8 cellular contexts compared by ENCODE assay signal in genomic region chr17:81685108-81685507, GRCh38. TPM values are rescaled to one million over a fixed set of nuclear protein-coding genes. Genes with fewer than 3 reads are reported as not detected.
DNase-seq lines count a peak whose midpoint lies in the region; ATAC-seq and TF ChIP-seq lines count a peak whose summit lies in the region.

No MANE protein-coding gene starts in this region.

- peaks cover 35% of the 10 kb centered on the region for H3K4me1 Mint-ChIP-seq in CD8-positive, alpha-beta T cell (ENCODE audit: low read depth)
- H3K4me1 Mint-ChIP-seq in activated naive CD8-positive, alpha-beta T cell treated with anti-CD3 and anti-CD28 coated beads, Interleukin-2, amount 50 U/mL, for 24 hours, result peaks cover 43% of the 10 kb centered on the region

- H3K4me3 ChIP-seq in CD8-positive, alpha-beta T cell (ENCODE audit: low read depth, low read length), result peak overlapping the region; percentile 89
- peak overlapping the region; percentile 83 for H3K4me3 ChIP-seq in MG63
- H3K4me3 ChIP-seq in right lobe of liver, result peak overlapping the region; percentile 93 to 98 (median 96)
- peak overlapping the region; percentile 70 for H3K4me3 ChIP-seq in suprapubic skin

- no peak for TF ChIP-seq EP300 in suprapubic skin (IDR thresholded peaks at IDR 0.05)

- H3K9me3 ChIP-seq in CD8-positive, alpha-beta T cell (ENCODE audit: low read length), result no peaks in the 10 kb centered on the region
- H3K9me3 ChIP-seq in MG63 (no peaks in the 10 kb centered on the region), right lobe of liver (no peaks in the 10 kb centered on the region), suprapubic skin (no peaks in the 10 kb centered on the region)

- intact Hi-C loops in CD8-positive, alpha-beta T cell (cut with DNase I, micrococcal nuclease), result no loop called here
- intact Hi-C loops in right lobe of liver (cut with DNase I), result no loop called here

- peak overlapping the region; percentile 82 for H3K27ac Mint-ChIP-seq in CD8-positive, alpha-beta T cell
- H3K27ac Mint-ChIP-seq in activated naive CD8-positive, alpha-beta T cell treated with anti-CD3 and anti-CD28 coated beads, Interleukin-2, amount 50 U/mL, for 24 hours, result peak overlapping the region; percentile 91

- H3K36me3 Mint-ChIP-seq in CD8-positive, alpha-beta T cell, result peaks cover 54% of the 10 kb centered on the region
- peaks cover 44% of the 10 kb centered on the region for H3K36me3 Mint-ChIP-seq in activated naive CD8-positive, alpha-beta T cell treated with anti-CD3 and anti-CD28 coated beads, Interleukin-2, amount 50 U/mL, for 24 hours (ENCODE audit: low read depth)

- peak in 3 of 7 experiments; percentile 19 to 22 (median 20) for DNase-seq in CD8-positive, alpha-beta T cell
- DNase-seq in MG63 (peak; percentile 76), right lobe of liver (peak in 1 of 3 donors; percentile 25), suprapubic skin (ENCODE audit: low spot score in 2 of 2) (no peak), Ammon's horn (ENCODE audit: low spot score) (no peak), NCI-H82 (lab: John Stamatoyannopoulos, UW) (no peak)
- DNase-seq in activated naive CD8-positive, alpha-beta T cell treated with anti-CD3 and anti-CD28 coated beads, Interleukin-2, amount 50 U/mL, for 24 hours, result peak; percentile 54

- TF ChIP-seq POLR2A in right lobe of liver (IDR thresholded peaks at IDR 0.05), result no peak
- no peak for TF ChIP-seq POLR2A in suprapubic skin (IDR thresholded peaks at IDR 0.05)

- POLR2A ChIA-PET in CD8-positive, alpha-beta T cell (lab: Charles Lee), result interaction anchor here (1.2 to 3.0 kb wide), 4 partner anchors 18 to 174 kb away, joined by 3 to 44 read pairs (median 12); partner anchors contain the start of genes CCDC137, MRPL12 and OXLD1

- no peak for ATAC-seq in CD8-positive, alpha-beta T cell
- ATAC-seq in activated naive CD8-positive, alpha-beta T cell treated with anti-CD3 and anti-CD28 coated beads, Interleukin-2, amount 50 U/mL, for 24 hours, result peak; percentile 44
- ATAC-seq in right lobe of liver (no peak), HG03457 (IDR thresholded peaks at IDR 0.05; ENCODE audit: unreplicated experiment) (no peak)

- peak overlapping the region; percentile 41 for H3K27ac ChIP-seq in CD8-positive, alpha-beta T cell (ENCODE audit: low read depth, low read length)
- H3K27ac ChIP-seq in right lobe of liver (no peak overlapping the region), suprapubic skin (peak overlapping the region; percentile 93)

- H3K9me3 Mint-ChIP-seq in CD8-positive, alpha-beta T cell, result no peaks in the 10 kb centered on the region
- H3K9me3 Mint-ChIP-seq in activated naive CD8-positive, alpha-beta T cell treated with anti-CD3 and anti-CD28 coated beads, Interleukin-2, amount 50 U/mL, for 24 hours, result no peaks in the 10 kb centered on the region

- WGBS in right lobe of liver (ENCODE audit: insufficient coverage, low coverage, low lambda C conversion rate, missing lambda C conversion rate), result 80% methylated on average over 2 of the region's 12 CpGs
- 37% methylated on average over 6 of the region's 12 CpGs for WGBS in suprapubic skin

- TF ChIP-seq CTCF in CD8-positive, alpha-beta T cell (IDR thresholded peaks at IDR 0.05), result no peak
- TF ChIP-seq CTCF in right lobe of liver (IDR thresholded peaks at IDR 0.05) (no peak), suprapubic skin (IDR thresholded peaks at IDR 0.05) (no peak)

- CTCF ChIA-PET in CD8-positive, alpha-beta T cell (lab: Charles Lee), result interaction anchor here (1.0 to 1.2 kb wide), 3 partner anchors 10 to 185 kb away, joined by 3 read pairs; no protein-coding TSS in a partner anchor

- peaks cover 27% of the 10 kb centered on the region for H3K4me1 ChIP-seq in CD8-positive, alpha-beta T cell (ENCODE audit: insufficient read depth, low read length)
- H3K4me1 ChIP-seq in right lobe of liver (peaks cover 0 to 32% (median 9%) of the 10 kb centered on the region in 4 donors), suprapubic skin (peaks cover 42% of the 10 kb centered on the region)

- H3K4me3 Mint-ChIP-seq in CD8-positive, alpha-beta T cell, result peak overlapping the region; percentile 89
- H3K4me3 Mint-ChIP-seq in activated naive CD8-positive, alpha-beta T cell treated with anti-CD3 and anti-CD28 coated beads, Interleukin-2, amount 50 U/mL, for 24 hours, result peak overlapping the region; percentile 92

- no peaks in the 10 kb centered on the region for H3K27me3 ChIP-seq in CD8-positive, alpha-beta T cell (ENCODE audit: insufficient read depth, low read length)
- H3K27me3 ChIP-seq in MG63 (no peaks in the 10 kb centered on the region), right lobe of liver (no peaks in the 10 kb centered on the region), suprapubic skin (no peaks in the 10 kb centered on the region)

- no peaks in the 10 kb centered on the region for H3K27me3 Mint-ChIP-seq in CD8-positive, alpha-beta T cell (ENCODE audit: low read depth)
- peaks cover 2% of the 10 kb centered on the region for H3K27me3 Mint-ChIP-seq in activated naive CD8-positive, alpha-beta T cell treated with anti-CD3 and anti-CD28 coated beads, Interleukin-2, amount 50 U/mL, for 24 hours

- peaks cover 32% of the 10 kb centered on the region for H3K36me3 ChIP-seq in CD8-positive, alpha-beta T cell (ENCODE audit: insufficient read depth, low read length)
- peaks cover 74% of the 10 kb centered on the region for H3K36me3 ChIP-seq in MG63
- H3K36me3 ChIP-seq in right lobe of liver, result peaks cover 0 to 38% (median 8%) of the 10 kb centered on the region in 4 donors
- peaks cover 48% of the 10 kb centered on the region for H3K36me3 ChIP-seq in suprapubic skin

RNA-seq across cellular contexts. Expression of gene HGS, which starts 1.3 kb away (rescaled TPM):
- total RNA-seq in CD8-positive, alpha-beta T cell, result 100 to 1,000 TPM; 121 to 126 TPM
- total RNA-seq in MG63 (2014; rRNA removed; shearing (Covaris generic); ENCODE audit: low replicate concordance), result 102 and 116 TPM in 2 replicates
- total RNA-seq in right lobe of liver (10 to 100 TPM; 30.6 to 46.3 (median 37.3) TPM), suprapubic skin (100 to 1,000 TPM in 3 of 4 donors, 10 to 100 TPM in 1; 91.0 to 181 (median 107) TPM)

RNA-seq across cellular contexts. Expression of gene ARL16, which starts 1.5 kb away (rescaled TPM):
- total RNA-seq in CD8-positive, alpha-beta T cell, result 10 to 100 TPM; 14.3 to 16.4 TPM
- total RNA-seq in MG63 (2014; rRNA removed; shearing (Covaris generic); ENCODE audit: low replicate concordance), result 35.0 and 47.8 TPM in 2 replicates
- total RNA-seq in right lobe of liver (10 to 100 TPM in 4 of 6 experiments, 1 to 10 TPM in 2; 5.3 to 16.8 (median 11.1) TPM), suprapubic skin (10 to 100 TPM; 20.2 to 39.4 (median 36.2) TPM)

RNA-seq across cellular contexts. Expression of gene MRPL12, which starts 18.1 kb away (rescaled TPM):
- 10 to 100 TPM; 33.2 to 36.6 TPM for total RNA-seq in CD8-positive, alpha-beta T cell
- total RNA-seq in MG63 (2014; rRNA removed; shearing (Covaris generic); ENCODE audit: low replicate concordance), result 146 and 225 TPM in 2 replicates
- total RNA-seq in right lobe of liver (100 to 1,000 TPM in 2 of 6 experiments, 10 to 100 TPM in 4; 43.8 to 119 (median 59.3) TPM), suprapubic skin (10 to 100 TPM; 27.6 to 65.7 (median 52.1) TPM)

RNA-seq across cellular contexts. Expression of gene CCDC137, which starts 18.6 kb away (rescaled TPM):
- 10 to 100 TPM; 18.0 to 19.9 TPM for total RNA-seq in CD8-positive, alpha-beta T cell
- total RNA-seq in MG63 (2014; rRNA removed; shearing (Covaris generic); ENCODE audit: low replicate concordance), result 55.2 and 133 TPM in 2 replicates
- total RNA-seq in right lobe of liver, result 10 to 100 TPM in 1 of 6 experiments, 1 to 10 TPM in 5; 5.5 to 35.0 (median 6.5) TPM
- 10 to 100 TPM; 14.9 to 29.8 (median 24.5) TPM for total RNA-seq in suprapubic skin

RNA-seq across cellular contexts. Expression of gene OXLD1, which starts 18.7 kb away (rescaled TPM):
- total RNA-seq in CD8-positive, alpha-beta T cell, result 10 to 100 TPM; 24.4 to 26.1 TPM
- 61.1 and 64.7 TPM in 2 replicates for total RNA-seq in MG63 (2014; rRNA removed; shearing (Covaris generic); ENCODE audit: low replicate concordance)
- 10 to 100 TPM in 5 of 6 experiments, 1 to 10 TPM in 1; 8.3 to 24.3 (median 14.6) TPM for total RNA-seq in right lobe of liver
- total RNA-seq in suprapubic skin, result 10 to 100 TPM; 39.6 to 68.1 (median 47.6) TPM

Comparison
In these comparisons a context has a peak if more than half of its experiments do, and no peak if none do; other contexts are left out.
1. DNase-seq: peak in MG63 (single experiment) and activated naive CD8-positive, alpha-beta T cell treated with anti-CD3 and anti-CD28 coated beads, Interleukin-2, amount 50 U/mL, for 24 hours (single experiment); none in suprapubic skin (0 of 2), Ammon's horn (single experiment) and NCI-H82 (single experiment).
2. H3K27ac ChIP-seq: peak in CD8-positive, alpha-beta T cell (single experiment) and suprapubic skin (single experiment); none in right lobe of liver (0 of 3).
3. Peak in every context shown above with its lines, with median percentiles within 50 percentile points of each other: H3K4me3 ChIP-seq.